ENCODE assay signal across 8 cellular contexts in genomic region chr17:40219073-40219860, GRCh38. TPM values are rescaled to one million over a fixed set of nuclear protein-coding genes. Genes with fewer than 3 reads are reported as not detected.
DNase-seq lines count a peak whose midpoint lies in the region; ATAC-seq and TF ChIP-seq lines count a peak whose summit lies in the region.

TSS of gene WIPF2 (plus strand) at chr17:40219304. CDS start at chr17:40256460, 37,156 bp downstream.

- intact Hi-C loops in activated T-helper 1 cell treated with anti-CD3 and anti-CD28 coated beads, Interleukin-12 subunit alpha, Interleukin-12 subunit beta, Interleukin-2, Interleukin-4 antibody, amounts not matched to agents 30 ng/mL and 10 ng/mL and 1 ng/mL, durations not matched to agents 14 hours and 24 hours and 36 hours (cut with micrococcal nuclease), result loop anchor here (1.0 to 10.0 kb wide), 5 partner anchors 16 to 316 kb away; partner anchors contain the start of genes CASC3, CDC6 and RAPGEFL1

- peak within 1 kb of the TSS; percentile 100 for H3K27ac Mint-ChIP-seq in activated T-helper 1 cell treated with anti-CD3 and anti-CD28 coated beads, Interleukin-12 subunit alpha, Interleukin-12 subunit beta, Interleukin-2, Interleukin-4 antibody, amounts not matched to agents 30 ng/mL and 10 ng/mL and 1 ng/mL, durations not matched to agents 14 hours and 24 hours and 36 hours
- H3K27ac Mint-ChIP-seq in naive thymus-derived CD8-positive, alpha-beta T cell, result peak within 1 kb of the TSS; percentile 97 to 100 (median 100)

- peak; percentile 88 for ATAC-seq in GM21786 (IDR thresholded peaks at IDR 0.05; ENCODE audit: unreplicated experiment)
- peak; percentile 86 to 88 for ATAC-seq in naive thymus-derived CD8-positive, alpha-beta T cell

- H3K4me1 Mint-ChIP-seq in activated T-helper 1 cell treated with anti-CD3 and anti-CD28 coated beads, Interleukin-12 subunit alpha, Interleukin-12 subunit beta, Interleukin-2, Interleukin-4 antibody, amounts not matched to agents 30 ng/mL and 10 ng/mL and 1 ng/mL, durations not matched to agents 14 hours and 24 hours and 36 hours (ENCODE audit: low read depth), result peaks cover 33% of the 10 kb centered on the region
- peaks cover 18 to 40% (median 39%) of the 10 kb centered on the region in 4 donors for H3K4me1 Mint-ChIP-seq in naive thymus-derived CD8-positive, alpha-beta T cell

- H3K36me3 Mint-ChIP-seq in activated T-helper 1 cell treated with anti-CD3 and anti-CD28 coated beads, Interleukin-12 subunit alpha, Interleukin-12 subunit beta, Interleukin-2, Interleukin-4 antibody, amounts not matched to agents 30 ng/mL and 10 ng/mL and 1 ng/mL, durations not matched to agents 14 hours and 24 hours and 36 hours (ENCODE audit: low read depth), result peaks cover 6% of the 10 kb centered on the region
- peaks cover 0 to 6% (median 0%) of the 10 kb centered on the region in 3 donors for H3K36me3 Mint-ChIP-seq in naive thymus-derived CD8-positive, alpha-beta T cell

- H3K27me3 Mint-ChIP-seq in activated T-helper 1 cell treated with anti-CD3 and anti-CD28 coated beads, Interleukin-12 subunit alpha, Interleukin-12 subunit beta, Interleukin-2, Interleukin-4 antibody, amounts not matched to agents 30 ng/mL and 10 ng/mL and 1 ng/mL, durations not matched to agents 14 hours and 24 hours and 36 hours (ENCODE audit: insufficient read depth), result no peaks in the 10 kb centered on the region
- peaks cover 0 to 1% (median 0%) of the 10 kb centered on the region in 5 donors for H3K27me3 Mint-ChIP-seq in naive thymus-derived CD8-positive, alpha-beta T cell

- peak; percentile 98 for DNase-seq in DMS79 treated with DMSO at 0.1 percent for 48 hours (lab: John Stamatoyannopoulos, UW)
- DNase-seq in Kasumi-1 (lab: John Stamatoyannopoulos, UW), result peak; percentile 94 to 95
- DNase-seq in RPMI7951 (ENCODE audit: low read depth), result peak; percentile 93
- DNase-seq in activated T-helper 1 cell treated with anti-CD3 and anti-CD28 coated beads, Interleukin-12 subunit alpha, Interleukin-12 subunit beta, Interleukin-2, Interleukin-4 antibody, amounts not matched to agents 30 ng/mL and 10 ng/mL and 1 ng/mL, durations not matched to agents 14 hours and 24 hours and 36 hours (ENCODE audit: low spot score), result peak; percentile 96
- DNase-seq in fibroblast of mammary gland (ENCODE audit: low read depth), result peak; percentile 92
- DNase-seq in naive thymus-derived CD8-positive, alpha-beta T cell, result peak; percentile 93 to 98 (median 95)
- peak; percentile 88 to 95 (median 94) for DNase-seq in stimulated activated naive CD4-positive, alpha-beta T cell (lab: John Stamatoyannopoulos, UW)

- H3K9me3 Mint-ChIP-seq in activated T-helper 1 cell treated with anti-CD3 and anti-CD28 coated beads, Interleukin-12 subunit alpha, Interleukin-12 subunit beta, Interleukin-2, Interleukin-4 antibody, amounts not matched to agents 30 ng/mL and 10 ng/mL and 1 ng/mL, durations not matched to agents 14 hours and 24 hours and 36 hours, result no peaks in the 10 kb centered on the region
- H3K9me3 Mint-ChIP-seq in naive thymus-derived CD8-positive, alpha-beta T cell, result no peaks in the 10 kb centered on the region

- peak within 1 kb of the TSS; percentile 95 for H3K4me3 Mint-ChIP-seq in activated T-helper 1 cell treated with anti-CD3 and anti-CD28 coated beads, Interleukin-12 subunit alpha, Interleukin-12 subunit beta, Interleukin-2, Interleukin-4 antibody, amounts not matched to agents 30 ng/mL and 10 ng/mL and 1 ng/mL, durations not matched to agents 14 hours and 24 hours and 36 hours
- H3K4me3 Mint-ChIP-seq in naive thymus-derived CD8-positive, alpha-beta T cell, result peak within 1 kb of the TSS; percentile 82 to 99 (median 97)

- peak within 1 kb of the TSS; percentile 94 for H3K4me3 ChIP-seq in fibroblast of mammary gland (ENCODE audit: control insufficient read depth, low read depth, low read length)

- peak; percentile 57 for TF ChIP-seq CTCF in fibroblast of mammary gland (conservative IDR thresholded peaks at IDR 0.05; ENCODE audit: control insufficient read depth, insufficient read depth, low read depth, low read length)

- POLR2A ChIA-PET in naive thymus-derived CD8-positive, alpha-beta T cell (lab: Charles Lee), result interaction anchor here (0.6 to 1.9 kb wide), 19 partner anchors 9 to 1702 kb away, joined by 3 to 10 read pairs (median 4); partner anchors contain the start of genes CDK12, EIF1 and PSMD3

RNA-seq across cellular contexts. Expression of gene WIPF2, which starts in this region (rescaled TPM):
- 6.1 and 6.3 TPM in 2 replicates for total RNA-seq in RPMI7951 (2014; rRNA removed; shearing (Covaris generic))
- 25.8 and 27.6 TPM in 2 replicates for total RNA-seq in activated T-helper 1 cell treated with anti-CD3 and anti-CD28 coated beads, Interleukin-12 subunit alpha, Interleukin-12 subunit beta, Interleukin-2, Interleukin-4 antibody, amounts not matched to agents 30 ng/mL and 10 ng/mL and 1 ng/mL, durations not matched to agents 14 hours and 24 hours and 36 hours
- 10 to 100 TPM; 29.0 to 32.7 TPM for total RNA-seq in naive thymus-derived CD8-positive, alpha-beta T cell
- 1 to 10 TPM; 6.4 to 7.5 (median 7.5) TPM for polyA plus RNA-seq in naive thymus-derived CD8-positive, alpha-beta T cell

Comparison
In these comparisons a context has a peak if more than half of its experiments do, and no peak if none do; other contexts are left out.
1. Peak in every context shown above with its lines: DNase-seq, ATAC-seq and H3K4me3 ChIP-seq.